In genomic region chr7:1593091-1593866, GRCh38 we compare ENCODE assay signal across 9 cellular contexts. TPM values are rescaled to one million over a fixed set of nuclear protein-coding genes. Genes with fewer than 3 reads are reported as not detected.
DNase-seq lines count a peak whose midpoint lies in the region; ATAC-seq and TF ChIP-seq lines count a peak whose summit lies in the region.
"Had no signal": no experiment of that assay in that cellular context is flagged by ENCODE, and none has a peak within 500 bp of the region (broad histone marks: within the 10 kb centered on the region; RNA-seq: fewer than 3 reads in every experiment).

No MANE protein-coding gene starts in this region.

- H3K4me1 ChIP-seq in SJCRH30 = no peaks in the 10 kb centered on the region

- DNase-seq in AG09319 (ENCODE audit: extremely low read depth, low read depth) (no peak), GM12864 (ENCODE audit: low read depth) (no peak), foreskin fibroblast (no peak), NCI-H748 (lab: John Stamatoyannopoulos, UW; ENCODE audit: unreplicated experiment) (no peak), SJCRH30 (no peak), DMS79 treated with DMSO at 0.1 percent for 48 hours (lab: John Stamatoyannopoulos, UW) (no peak)
- DNase-seq: NCI-H2227 treated with DMSO at 0.1 percent for 48 hours had no signal

- H3K27ac ChIP-seq in SJCRH30 = no peak overlapping the region

- H3K9me3 ChIP-seq in SJCRH30 (replicated peaks) = no peaks in the 10 kb centered on the region

- no peak overlapping the region for H3K4me3 ChIP-seq in GM12864 (ENCODE audit: low read depth, low read length)
- H3K4me3 ChIP-seq in foreskin fibroblast (ENCODE audit: low read depth in 1 of 2, low read length in 2 of 2) = no peak overlapping the region
- H3K4me3 ChIP-seq in SJCRH30 = no peak overlapping the region

- ATAC-seq in SK-N-SH treated with all-trans-retinoic acid at 6 μM for 48 hours = peak; percentile 80
- no peak for ATAC-seq in GM19397 (IDR thresholded peaks at IDR 0.05; ENCODE audit: unreplicated experiment)

- no peaks in the 10 kb centered on the region for H3K36me3 ChIP-seq in SJCRH30

- 0 out of 2 replicates have a peak, but pooled peaks cover 3% of the 10 kb centered on the region for H3K27me3 ChIP-seq in SJCRH30

- TF ChIP-seq CTCF in AG09319 (IDR thresholded peaks at IDR 0.05; ENCODE audit: low read depth, low read length) (peak; percentile 29), GM12864 (IDR thresholded peaks at IDR 0.05; ENCODE audit: low read depth, low read length, missing control alignments) (peak; percentile 54), foreskin fibroblast (IDR thresholded peaks at IDR 0.05; ENCODE audit: low read depth, low read length) (peak; percentile 36)

TF ChIP-seq in SK-N-SH treated with all-trans-retinoic acid at 6 μM for 48 hours, 23 proteins besides CTCF, POLR2A, EP300 and RAD21:
- TF ChIP-seq ZC3H10 (CRISPR knock-in tag; IDR thresholded peaks at IDR 0.05) = no peak
- no peak for TF ChIP-seq ZFP30 (CRISPR knock-in tag; IDR thresholded peaks at IDR 0.05)
- TF ChIP-seq ZNF565 (CRISPR knock-in tag; conservative IDR thresholded peaks at IDR 0.05; ENCODE audit: low read depth) = no peak
- TF ChIP-seq PPARA (CRISPR knock-in tag; IDR thresholded peaks at IDR 0.05; ENCODE audit: borderline replicate concordance) = no peak
- TF ChIP-seq ISL1 (CRISPR knock-in tag; IDR thresholded peaks at IDR 0.05) = no peak
- TF ChIP-seq GLIS3 (CRISPR knock-in tag; IDR thresholded peaks at IDR 0.05) = no peak
- no peak for TF ChIP-seq POU6F1 (CRISPR knock-in tag; IDR thresholded peaks at IDR 0.05; ENCODE audit: borderline replicate concordance, low read depth)
- no peak for TF ChIP-seq TOX (CRISPR knock-in tag; IDR thresholded peaks at IDR 0.05; ENCODE audit: borderline replicate concordance)
- TF ChIP-seq BACH2 (CRISPR knock-in tag; IDR thresholded peaks at IDR 0.05; ENCODE audit: borderline replicate concordance) = no peak
- TF ChIP-seq ARNTL (CRISPR knock-in tag; IDR thresholded peaks at IDR 0.05; ENCODE audit: borderline replicate concordance, low read depth) = no peak
- TF ChIP-seq, protein P1, sequence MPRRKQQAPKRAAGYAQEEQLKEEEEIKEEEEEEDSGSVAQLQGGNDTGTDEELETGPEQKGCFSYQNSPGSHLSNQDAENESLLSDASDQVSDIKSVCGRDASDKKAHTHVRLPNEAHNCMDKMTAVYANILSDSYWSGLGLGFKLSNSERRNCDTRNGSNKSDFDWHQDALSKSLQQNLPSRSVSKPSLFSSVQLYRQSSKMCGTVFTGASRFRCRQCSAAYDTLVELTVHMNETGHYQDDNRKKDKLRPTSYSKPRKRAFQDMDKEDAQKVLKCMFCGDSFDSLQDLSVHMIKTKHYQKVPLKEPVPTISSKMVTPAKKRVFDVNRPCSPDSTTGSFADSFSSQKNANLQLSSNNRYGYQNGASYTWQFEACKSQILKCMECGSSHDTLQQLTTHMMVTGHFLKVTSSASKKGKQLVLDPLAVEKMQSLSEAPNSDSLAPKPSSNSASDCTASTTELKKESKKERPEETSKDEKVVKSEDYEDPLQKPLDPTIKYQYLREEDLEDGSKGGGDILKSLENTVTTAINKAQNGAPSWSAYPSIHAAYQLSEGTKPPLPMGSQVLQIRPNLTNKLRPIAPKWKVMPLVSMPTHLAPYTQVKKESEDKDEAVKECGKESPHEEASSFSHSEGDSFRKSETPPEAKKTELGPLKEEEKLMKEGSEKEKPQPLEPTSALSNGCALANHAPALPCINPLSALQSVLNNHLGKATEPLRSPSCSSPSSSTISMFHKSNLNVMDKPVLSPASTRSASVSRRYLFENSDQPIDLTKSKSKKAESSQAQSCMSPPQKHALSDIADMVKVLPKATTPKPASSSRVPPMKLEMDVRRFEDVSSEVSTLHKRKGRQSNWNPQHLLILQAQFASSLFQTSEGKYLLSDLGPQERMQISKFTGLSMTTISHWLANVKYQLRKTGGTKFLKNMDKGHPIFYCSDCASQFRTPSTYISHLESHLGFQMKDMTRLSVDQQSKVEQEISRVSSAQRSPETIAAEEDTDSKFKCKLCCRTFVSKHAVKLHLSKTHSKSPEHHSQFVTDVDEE (CRISPR knock-in tag; IDR thresholded peaks at IDR 0.05) = no peak
- no peak for TF ChIP-seq CSDC2 (CRISPR knock-in tag; IDR thresholded peaks at IDR 0.05)
- TF ChIP-seq PATZ1 (CRISPR knock-in tag; IDR thresholded peaks at IDR 0.05; ENCODE audit: borderline replicate concordance) = no peak
- TF ChIP-seq ESRRG (CRISPR knock-in tag; IDR thresholded peaks at IDR 0.05) = no peak
- TF ChIP-seq ZNF8 (CRISPR knock-in tag; IDR thresholded peaks at IDR 0.05) = no peak
- TF ChIP-seq, protein P2, sequence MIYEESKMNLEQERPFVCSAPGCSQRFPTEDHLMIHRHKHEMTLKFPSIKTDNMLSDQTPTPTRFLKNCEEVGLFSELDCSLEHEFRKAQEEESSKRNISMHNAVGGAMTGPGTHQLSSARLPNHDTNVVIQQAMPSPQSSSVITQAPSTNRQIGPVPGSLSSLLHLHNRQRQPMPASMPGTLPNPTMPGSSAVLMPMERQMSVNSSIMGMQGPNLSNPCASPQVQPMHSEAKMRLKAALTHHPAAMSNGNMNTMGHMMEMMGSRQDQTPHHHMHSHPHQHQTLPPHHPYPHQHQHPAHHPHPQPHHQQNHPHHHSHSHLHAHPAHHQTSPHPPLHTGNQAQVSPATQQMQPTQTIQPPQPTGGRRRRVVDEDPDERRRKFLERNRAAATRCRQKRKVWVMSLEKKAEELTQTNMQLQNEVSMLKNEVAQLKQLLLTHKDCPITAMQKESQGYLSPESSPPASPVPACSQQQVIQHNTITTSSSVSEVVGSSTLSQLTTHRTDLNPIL (CRISPR knock-in tag; IDR thresholded peaks at IDR 0.05; ENCODE audit: low read depth) = no peak
TF ChIP-seq in SK-N-SH treated with all-trans-retinoic acid at 6 μM for 48 hours: peak in this region for 0.

RNA-seq across cellular contexts. Expression of gene PSMG3, which starts 23.4 kb away (rescaled TPM):
- total RNA-seq in SJCRH30 (2014; rRNA removed; shearing (Covaris generic)) = 22.5 and 28.9 TPM in 2 replicates

RNA-seq across cellular contexts. Expression of gene TMEM184A, which starts 37.3 kb away (rescaled TPM):
- total RNA-seq in SJCRH30 (2014; rRNA removed; shearing (Covaris generic)) = not detected in 2 replicates
